ENCODE assay signal across 19 cellular contexts in genomic region chr9:82140471-82140870, GRCh38.
DNase-seq lines count a peak whose midpoint lies in the region; ATAC-seq, FAIRE-seq and TF ChIP-seq lines count a peak whose summit lies in the region.
"Had no signal": no experiment of that assay in that cellular context is flagged by ENCODE, and none has a peak within 500 bp of the region (broad histone marks: within the 10 kb centered on the region; RNA-seq: fewer than 3 reads in every experiment).

No MANE protein-coding gene starts in this region.

- WGBS in IMR-90 (ENCODE audit: extremely low coverage in 2 of 2, insufficient read length in 1 of 2), 2 experiments = no CpG with 5 or more reads among the region's 7 CpGs

- no peak overlapping the region for H3K14ac ChIP-seq in IMR-90 (replicated peaks; ENCODE audit: low read depth, low read length)

- H3K56ac ChIP-seq in IMR-90 (ENCODE audit: extremely low read depth, insufficient read depth, low read length) = no peak overlapping the region

- in situ Hi-C loops in IMR-90 (cut with MboI; ENCODE audit: low sequenced_read_pairs) (no loop called here), ACHN (cut with HindIII; ENCODE audit: low pct_ligation_motif_present, low pct_unique_long_range_greater_than_20kb, low sequenced_read_pairs) (no loop called here)

- no peak overlapping the region for H4K8ac ChIP-seq in IMR-90 (ENCODE audit: low read depth in 2 of 2, low read length in 2 of 2)

- no peak overlapping the region for H3K18ac ChIP-seq in IMR-90 (ENCODE audit: low read depth, low read length)

- H3K9ac ChIP-seq in IMR-90 (ENCODE audit: low read depth, low read length) (no peak overlapping the region), astrocyte (ENCODE audit: low read length) (no peak overlapping the region)
- H3K9ac ChIP-seq: BLaER1 had no signal

- H3K23ac ChIP-seq in IMR-90 (ENCODE audit: low read depth, low read length) = no peak overlapping the region

- no peaks in the 10 kb centered on the region for H3K9me3 ChIP-seq in IMR-90 (ENCODE audit: control insufficient read depth, insufficient read depth, low read length)
- H3K9me3 ChIP-seq in astrocyte (ENCODE audit: insufficient read depth, low read depth, low read length) = no peaks in the 10 kb centered on the region
- H3K9me3 ChIP-seq in left lung = no peaks in the 10 kb centered on the region
- H3K9me3 ChIP-seq: MG63 had no signal

- H4K20me1 ChIP-seq in IMR-90 (ENCODE audit: insufficient read depth, low read length) (no peaks in the 10 kb centered on the region), astrocyte (ENCODE audit: insufficient read depth, low read length) (no peaks in the 10 kb centered on the region)
- H4K20me1 ChIP-seq: BLaER1 had no signal

- no peak for FAIRE-seq in astrocyte (lab: Jason Lieb, UNC)
- FAIRE-seq: A204.1 had no signal

- TF ChIP-seq RAD21 in IMR-90 (IDR thresholded peaks at IDR 0.05; ENCODE audit: low read length) = no peak

- H4K91ac ChIP-seq in IMR-90 (ENCODE audit: insufficient read depth, low read depth, low read length) = peak overlapping the region; percentile 33; the same call in 1 of the 2 replicates

- H3K4me1 ChIP-seq in IMR-90 (ENCODE audit: control insufficient read depth, insufficient read depth, low read length) = peaks cover 3% of the 10 kb centered on the region; the same call in 1 of the 2 replicates
- H3K4me1 ChIP-seq in astrocyte (ENCODE audit: insufficient read depth, low read length) = no peaks in the 10 kb centered on the region
- H3K4me1 ChIP-seq in left lung = no peaks in the 10 kb centered on the region
- H3K4me1 ChIP-seq: BLaER1 had no signal

- TF ChIP-seq CTCF in IMR-90 (conservative IDR thresholded peaks at IDR 0.05; ENCODE audit: low read depth, low read length) (no peak), astrocyte (IDR thresholded peaks at IDR 0.05; ENCODE audit: insufficient read depth, low read depth, low read length) (no peak), left lung (IDR thresholded peaks at IDR 0.05) (no peak)

- H3K36me3 Mint-ChIP-seq in astrocyte (ENCODE audit: low read depth, unreplicated experiment) = no peaks in the 10 kb centered on the region
- H3K36me3 Mint-ChIP-seq: CD4-positive, alpha-beta memory T cell had no signal

- H3K79me2 ChIP-seq in astrocyte (ENCODE audit: insufficient read depth, low read length) = no peaks in the 10 kb centered on the region

- H2AK9ac ChIP-seq in IMR-90 (replicated peaks; ENCODE audit: low read depth, low read length, poor library complexity) = no peak overlapping the region

- no TSS peak for BruUV-seq in IMR-90 (replicated peaks; lab: Mats Ljungman, UMichigan)

- POLR2A ChIA-PET in IMR-90 (lab: Charles Lee; ENCODE audit: unreplicated experiment) = no interaction called here

- H2AK5ac ChIP-seq in IMR-90 (ENCODE audit: low read depth, low read length) = no peak overlapping the region; the same call in 1 of the 2 replicates

- no peak overlapping the region for H3K4me3 Mint-ChIP-seq in astrocyte (ENCODE audit: unreplicated experiment)
- H3K4me3 Mint-ChIP-seq: CD4-positive, alpha-beta memory T cell had no signal

- H3K27me3 ChIP-seq in IMR-90 (ENCODE audit: control insufficient read depth, insufficient read depth, low read length) = no peaks in the 10 kb centered on the region
- no peaks in the 10 kb centered on the region for H3K27me3 ChIP-seq in astrocyte (ENCODE audit: insufficient read depth, low read length)
- H3K27me3 ChIP-seq in left lung = no peaks in the 10 kb centered on the region
- H3K27me3 ChIP-seq: BLaER1, MG63 had no signal

- no peak overlapping the region for H2BK15ac ChIP-seq in IMR-90 (ENCODE audit: low read depth, low read length)

- no peak overlapping the region for H3K27ac Mint-ChIP-seq in astrocyte (ENCODE audit: unreplicated experiment)
- H3K27ac Mint-ChIP-seq: CD4-positive, alpha-beta memory T cell had no signal

- no peaks in the 10 kb centered on the region for H3K4me1 Mint-ChIP-seq in astrocyte (ENCODE audit: low read depth, unreplicated experiment)
- H3K4me1 Mint-ChIP-seq: CD4-positive, alpha-beta memory T cell had no signal

- no peaks in the 10 kb centered on the region for H3K36me3 ChIP-seq in IMR-90 (ENCODE audit: control insufficient read depth, insufficient read depth, low read length)
- no peaks in the 10 kb centered on the region for H3K36me3 ChIP-seq in astrocyte (ENCODE audit: insufficient read depth, low read length)
- H3K36me3 ChIP-seq in left lung = no peaks in the 10 kb centered on the region
- H3K36me3 ChIP-seq: BLaER1, MG63 had no signal

- no peaks in the 10 kb centered on the region for H3K79me1 ChIP-seq in IMR-90 (ENCODE audit: low read depth in 1 of 2, low read length in 2 of 2)

- peak; percentile 8 for DNase-seq in DMS79 (lab: John Stamatoyannopoulos, UW)
- no peak for DNase-seq in IMR-90
- peak; percentile 32 for DNase-seq in astrocyte (ENCODE audit: low read depth)
- DNase-seq in left lung = no peak
- no peak for DNase-seq in ACHN
- DNase-seq in Kasumi-1 (lab: John Stamatoyannopoulos, UW) = no peak
- DNase-seq in AG20443 (ENCODE audit: low spot score) = no peak
- DNase-seq in inferior parietal cortex (ENCODE audit: extremely low spot score) = no peak
- DNase-seq: Calu3; CD4-positive, alpha-beta memory T cell; MG63; NCI-H1048; NCI-H1436 treated with DMSO at 0.1 percent for 48 hours; NCI-H2227 treated with DMSO at 0.1 percent for 48 hours; NCI-H510A treated with DMSO at 0.1 percent for 48 hours had no signal

- H3K27ac ChIP-seq in IMR-90 (ENCODE audit: insufficient read depth, low read length) (no peak overlapping the region), astrocyte (ENCODE audit: low read depth, low read length) (no peak overlapping the region), left lung (no peak overlapping the region)
- H3K27ac ChIP-seq: BLaER1 had no signal

- peaks cover 2% of the 10 kb centered on the region; the same call in 1 of the 2 replicates for H3K9me1 ChIP-seq in IMR-90 (ENCODE audit: insufficient read depth, low read length)

- H3K27me3 Mint-ChIP-seq in astrocyte (ENCODE audit: low read depth, unreplicated experiment) = peaks cover 3% of the 10 kb centered on the region
- H3K27me3 Mint-ChIP-seq: CD4-positive, alpha-beta memory T cell had no signal

- dilution Hi-C loops in IMR-90 (cut with HindIII; ENCODE audit: low sequenced_read_pairs, unreplicated experiment) = no loop called here

- no peak overlapping the region for H3K4me3 ChIP-seq in IMR-90 (ENCODE audit: insufficient read depth, low read depth, low read length)
- no peak overlapping the region for H3K4me3 ChIP-seq in astrocyte (ENCODE audit: insufficient read depth, low read depth, low read length)
- H3K4me3 ChIP-seq in left lung = no peak overlapping the region
- H3K4me3 ChIP-seq: BLaER1, MG63 had no signal

- H2AFZ ChIP-seq in IMR-90 (replicated peaks; ENCODE audit: low read length, poor library complexity) (no peak overlapping the region), astrocyte (ENCODE audit: low read depth, low read length) (no peak overlapping the region)

- ATAC-seq in IMR-90 (ENCODE audit: low read depth) = no peak
- peak; percentile 64 for ATAC-seq in left lung
- ATAC-seq: Panc1, Right ventricle myocardium inferior had no signal

- no peak overlapping the region for H2BK5ac ChIP-seq in IMR-90 (ENCODE audit: low read depth, low read length, poor library complexity, severe bottlenecking)

- CTCF ChIA-PET in IMR-90 (lab: Yijun Ruan, JAX) = no interaction called here

- H2BK20ac ChIP-seq in IMR-90 (ENCODE audit: low read depth, low read length) = no peak overlapping the region

- intact Hi-C loops in IMR-90 (cut with micrococcal nuclease) = no loop called here
- intact Hi-C loops in left lung (cut with DNase I) = no loop called here

- no peak overlapping the region for H4K5ac ChIP-seq in IMR-90 (ENCODE audit: low read depth, low read length)

- H3K4me2 ChIP-seq in IMR-90 (ENCODE audit: low read depth, low read length) (no peak overlapping the region), astrocyte (ENCODE audit: low read length) (no peak overlapping the region)
- H3K4me2 ChIP-seq: BLaER1 had no signal

- TF ChIP-seq POLR2A in IMR-90 (IDR thresholded peaks at IDR 0.05; ENCODE audit: low read depth, low read length) = no peak

- H2BK120ac ChIP-seq in IMR-90 (ENCODE audit: low read depth, low read length) = no peak overlapping the region

- no peak overlapping the region for H3K4ac ChIP-seq in IMR-90 (ENCODE audit: low read depth, low read length)

- no peaks in the 10 kb centered on the region for H3K9me3 Mint-ChIP-seq in astrocyte (ENCODE audit: unreplicated experiment)

TF ChIP-seq in IMR-90, 13 proteins besides CTCF, POLR2A, EP300 and RAD21 (continues in another document):
- TF ChIP-seq FOS (IDR thresholded peaks at IDR 0.05; ENCODE audit: low read depth, low read length) (no peak), MXI1 (IDR thresholded peaks at IDR 0.05; ENCODE audit: borderline replicate concordance, low read depth, low read length) (no peak), USF2 (IDR thresholded peaks at IDR 0.05; ENCODE audit: low read depth, low read length) (no peak), RFX5 (IDR thresholded peaks at IDR 0.05; ENCODE audit: low read depth, low read length) (no peak), SMC3 (IDR thresholded peaks at IDR 0.05; ENCODE audit: low read depth, low read length) (no peak), MAZ (IDR thresholded peaks at IDR 0.05; ENCODE audit: borderline replicate concordance, low read depth, low read length) (no peak), BHLHE40 (IDR thresholded peaks at IDR 0.05; ENCODE audit: low read depth, low read length) (no peak), CEBPB (IDR thresholded peaks at IDR 0.05; ENCODE audit: low read depth, low read length) (no peak), MAFK (IDR thresholded peaks at IDR 0.05; ENCODE audit: low read depth, low read length) (no peak), CHD1 (IDR thresholded peaks at IDR 0.05; ENCODE audit: low read depth, low read length) (no peak), NFE2L2 (IDR thresholded peaks at IDR 0.05; ENCODE audit: low read depth, low read length) (no peak)
- TF ChIP-seq, protein P1, sequence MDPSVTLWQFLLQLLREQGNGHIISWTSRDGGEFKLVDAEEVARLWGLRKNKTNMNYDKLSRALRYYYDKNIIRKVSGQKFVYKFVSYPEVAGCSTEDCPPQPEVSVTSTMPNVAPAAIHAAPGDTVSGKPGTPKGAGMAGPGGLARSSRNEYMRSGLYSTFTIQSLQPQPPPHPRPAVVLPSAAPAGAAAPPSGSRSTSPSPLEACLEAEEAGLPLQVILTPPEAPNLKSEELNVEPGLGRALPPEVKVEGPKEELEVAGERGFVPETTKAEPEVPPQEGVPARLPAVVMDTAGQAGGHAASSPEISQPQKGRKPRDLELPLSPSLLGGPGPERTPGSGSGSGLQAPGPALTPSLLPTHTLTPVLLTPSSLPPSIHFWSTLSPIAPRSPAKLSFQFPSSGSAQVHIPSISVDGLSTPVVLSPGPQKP (IDR thresholded peaks at IDR 0.05; ENCODE audit: borderline replicate concordance, low read depth, low read length) = no peak

Comparison
In these comparisons a context has a peak if more than half of its experiments do, and no peak if none do; other contexts are left out.
1. DNase-seq: peak in DMS79 (single experiment) and astrocyte (single experiment); none in IMR-90 (single experiment), left lung (0 of 2), ACHN (single experiment), Kasumi-1 (0 of 2), AG20443 (single experiment) and inferior parietal cortex (single experiment).